8 cellular contexts compared by ENCODE assay signal in genomic region chr3:101809178-101810022, GRCh38. TPM values are rescaled to one million over a fixed set of nuclear protein-coding genes. Genes with fewer than 3 reads are reported as not detected.
DNase-seq lines count a peak whose midpoint lies in the region; ATAC-seq, FAIRE-seq and TF ChIP-seq lines count a peak whose summit lies in the region.

No MANE protein-coding gene starts in this region.

- H2BK5ac ChIP-seq in H1 (ENCODE audit: low read depth, low read length), result no peak overlapping the region

- no peak overlapping the region for H2BK12ac ChIP-seq in H1 (ENCODE audit: low read depth, low read length)

- H3K36me3 ChIP-seq in GM06990 (ENCODE audit: control insufficient read depth, insufficient read depth, low read length), result no peaks in the 10 kb centered on the region
- H3K36me3 ChIP-seq in H1 (ENCODE audit: control insufficient read depth in 2 of 4, insufficient read depth in 4 of 4, low read length in 3 of 4), result no peaks in the 10 kb centered on the region; a peak in 1 of 8 replicates
- H3K36me3 ChIP-seq in mucosa of descending colon (ENCODE audit: low read depth), result no peaks in the 10 kb centered on the region

- H2BK120ac ChIP-seq in H1 (replicated peaks; ENCODE audit: low read depth, low read length), result no peak overlapping the region

- FAIRE-seq in H1 (lab: Jason Lieb, UNC), result peak; percentile 7

- TF ChIP-seq POLR2A in H1 (IDR thresholded peaks at IDR 0.05; ENCODE audit: control extremely low read depth in 1 of 2, low read depth in 2 of 2, low read length in 2 of 2), result no peak

- no peak overlapping the region for H3K4ac ChIP-seq in H1 (replicated peaks; ENCODE audit: insufficient read length, low read depth, low read length)

- H4K5ac ChIP-seq in H1 (ENCODE audit: insufficient read length, low read depth, low read length), result no peak overlapping the region

- DNase-seq in AG08396 (ENCODE audit: low spot score) (peak; percentile 21), GM06990 (ENCODE audit: extremely low read depth, insufficient read length) (no peak), KG1 (lab: John Stamatoyannopoulos, UW) (peak; percentile 24), SW480 (ENCODE audit: low spot score) (peak; percentile 40), H1 (ENCODE audit: low read depth in 1 of 2, low spot score in 2 of 2) (no peak), mucosa of descending colon (peak in 1 of 3 donors; percentile 46)

- no peaks in the 10 kb centered on the region for H3K79me1 ChIP-seq in H1 (ENCODE audit: low read depth, low read length)

- no peak overlapping the region for H2AFZ ChIP-seq in H1 (ENCODE audit: low read length)

- H3K14ac ChIP-seq in H1 (ENCODE audit: insufficient read length), result no peak overlapping the region

- no peaks in the 10 kb centered on the region for H3K79me2 ChIP-seq in H1 (ENCODE audit: control insufficient read depth in 1 of 2, insufficient read depth in 2 of 2, low read length in 2 of 2)

- TF ChIP-seq CTCF in GM06990 (IDR thresholded peaks at IDR 0.05; ENCODE audit: insufficient read depth, low read length, poor library complexity, severe bottlenecking) (peak; percentile 66), H1 (IDR thresholded peaks at IDR 0.05; ENCODE audit: control extremely low read depth in 1 of 3, insufficient read depth in 1 of 3, low read depth in 1 of 3, low read length in 3 of 3) (peak in 2 of 3 experiments; percentile 44 to 59; a peak in 2 of 4 replicates), mucosa of descending colon (IDR thresholded peaks at IDR 0.05) (peak; percentile 20)

- no peak overlapping the region for H3K23ac ChIP-seq in H1 (ENCODE audit: insufficient read length)

- no peak overlapping the region for H2BK20ac ChIP-seq in H1 (ENCODE audit: low read length)

- peak; percentile 75 to 82 for TF ChIP-seq RAD21 in H1 (IDR thresholded peaks at IDR 0.05 in 1 of 2, conservative IDR thresholded peaks at IDR 0.05 in 1 of 2; ENCODE audit: low read depth in 2 of 2, low read length in 2 of 2)

- H3K4me1 ChIP-seq in H1 (replicated peaks in 1 of 4; ENCODE audit: control insufficient read depth in 3 of 4, insufficient read depth in 4 of 4, low read length in 3 of 4) (no peaks in the 10 kb centered on the region), mucosa of descending colon (ENCODE audit: low read depth) (peaks cover 7% of the 10 kb centered on the region)

- H4K20me1 ChIP-seq in H1 (replicated peaks in 1 of 2; ENCODE audit: control insufficient read depth in 1 of 2, insufficient read depth in 2 of 2, low read length in 2 of 2), result no peaks in the 10 kb centered on the region

- H3K23me2 ChIP-seq in H1 (ENCODE audit: low read depth, low read length), result no peaks in the 10 kb centered on the region

- H2AK5ac ChIP-seq in H1 (ENCODE audit: low read depth, low read length), result no peak overlapping the region

- ATAC-seq in mucosa of descending colon (peak; percentile 76), GM19463 (IDR thresholded peaks at IDR 0.05; ENCODE audit: unreplicated experiment) (no peak), GM19395 (IDR thresholded peaks at IDR 0.05; ENCODE audit: unreplicated experiment) (no peak)

- no peak overlapping the region for H3K4me3 ChIP-seq in GM06990 (replicated peaks; ENCODE audit: low read depth, low read length)
- H3K4me3 ChIP-seq in H1 (ENCODE audit: extremely low read depth in 1 of 4, insufficient read depth in 2 of 4, low read depth in 3 of 4, low read length in 4 of 4), result no peak overlapping the region
- H3K4me3 ChIP-seq in mucosa of descending colon, result no peak overlapping the region

- no peak overlapping the region for H3K56ac ChIP-seq in H1 (replicated peaks; ENCODE audit: insufficient read length, low read depth, low read length)

- H3K18ac ChIP-seq in H1 (ENCODE audit: extremely low read depth, low read length), result no peak overlapping the region

- no peak overlapping the region for H4K8ac ChIP-seq in H1 (ENCODE audit: extremely low read depth, insufficient read depth, low read length)

- no peaks in the 10 kb centered on the region for H3K27me3 ChIP-seq in GM06990 (replicated peaks; ENCODE audit: control insufficient read depth, insufficient read depth, low read length)
- no peaks in the 10 kb centered on the region for H3K27me3 ChIP-seq in H1 (replicated peaks in 1 of 4; ENCODE audit: control insufficient read depth in 3 of 4, extremely low read depth in 1 of 4, insufficient read depth in 3 of 4, low read length in 3 of 4)

- H3K9ac ChIP-seq in H1 (replicated peaks in 1 of 4; ENCODE audit: extremely low read depth in 1 of 4, low read depth in 3 of 4, low read length in 3 of 4), result no peak overlapping the region

- intact Hi-C loops in mucosa of descending colon (cut with DNase I, micrococcal nuclease), result loop anchor here (5.0 to 10.0 kb wide), 2 partner anchors 418 to 725 kb away; no protein-coding TSS in a partner anchor

- POLR2A ChIA-PET in H1 (lab: Charles Lee; ENCODE audit: partially characterized antibody), result interaction anchor here (0.9 to 3.4 kb wide), 2 partner anchors 37 to 40 kb away, joined by 5 to 9 read pairs; partner anchors contain the start of gene NFKBIZ

- no peak overlapping the region for H2BK15ac ChIP-seq in H1 (ENCODE audit: low read length)

- no peak overlapping the region for H3K27ac ChIP-seq in H1 (ENCODE audit: low read depth, low read length)

- no peak overlapping the region for H3K4me2 ChIP-seq in H1 (ENCODE audit: insufficient read depth in 1 of 2, low read depth in 2 of 2, low read length in 2 of 2)

- CTCF ChIA-PET in H1 (lab: Charles Lee; ENCODE audit: partially characterized antibody), result interaction anchor here (0.6 to 8.8 kb wide), 17 partner anchors 13 to 735 kb away, joined by 3 to 174 read pairs (median 4); no protein-coding TSS in a partner anchor

- H3K9me3 ChIP-seq in H1 (ENCODE audit: insufficient read depth in 2 of 2, low read depth in 1 of 2, low read length in 1 of 2), result no peaks in the 10 kb centered on the region
- H3K9me3 ChIP-seq in mucosa of descending colon, result no peaks in the 10 kb centered on the region

- no peak overlapping the region for H4K91ac ChIP-seq in H1 (replicated peaks; ENCODE audit: insufficient read length, low read length)

- TF ChIP-seq EP300 in H1 (IDR thresholded peaks at IDR 0.05; ENCODE audit: borderline replicate concordance in 1 of 2, low read depth in 2 of 2, low read length in 2 of 2), result no peak

TF ChIP-seq in H1, 55 proteins besides CTCF, POLR2A, EP300 and RAD21:
- TF ChIP-seq HDAC6 (IDR thresholded peaks at IDR 0.05; ENCODE audit: low read depth, low read length) (no peak), CHD1 (IDR thresholded peaks at IDR 0.05; ENCODE audit: low read depth, low read length) (no peak), TAF1 (IDR thresholded peaks at IDR 0.05; ENCODE audit: low read depth, low read length) (no peak), SIRT6 (IDR thresholded peaks at IDR 0.05; ENCODE audit: low read length) (no peak), EGR1 (IDR thresholded peaks at IDR 0.05; ENCODE audit: borderline replicate concordance, low read depth, low read length) (0 out of 2 replicates have a peak, but pooled peaks have one; percentile 15), TBP (IDR thresholded peaks at IDR 0.05; ENCODE audit: low read depth, low read length) (no peak)

RNA-seq across cellular contexts. Expression of gene NXPE3, which starts 30.4 kb away (rescaled TPM):
- total RNA-seq in H1 (2021; fragmentation: NEBNext Ultra II Directional; extraction: Animal tissue kit (Norgen Biotek cat#: 25700)), result 22.7 and 23.3 TPM in 2 replicates
- polyA plus RNA-seq in H1 (2011; rRNA removed), result 10.9 and 12.1 TPM in 2 replicates
- 15.3 TPM for polyA plus RNA-seq in H1 (2011; cell fraction: cytosol; rRNA removed)
- 14.8 TPM for polyA plus RNA-seq in H1 (2011; cell fraction: nucleus; rRNA removed)
- 11.3 to 13.5 TPM (median 12.8 TPM) in 4 replicates for polyA plus RNA-seq in H1 (2012, experiment 1 of 2)
- polyA plus RNA-seq in H1 (2012, experiment 2 of 2), result 2.9 TPM
- 13.5 TPM for polyA plus RNA-seq in H1 (2013, experiment 1 of 2)
- 14.3 TPM for polyA plus RNA-seq in H1 (2013, experiment 2 of 2)
- polyA minus RNA-seq in H1 (2011; rRNA and poly(A)+ RNA removed), result 39.3 and 41.7 TPM in 2 replicates
- 10.7 TPM for polyA minus RNA-seq in H1 (2011; cell fraction: cytosol; rRNA and poly(A)+ RNA removed)
- polyA minus RNA-seq in H1 (2011; cell fraction: nucleus; rRNA and poly(A)+ RNA removed), result 24.1 TPM
- total RNA-seq in mucosa of descending colon, result 10 to 100 TPM in 1 of 3 donors, 1 to 10 TPM in 2; 1.7 to 15.1 (median 3.8) TPM

RNA-seq across cellular contexts. Expression of gene NFKBIZ, which starts 39.9 kb away (rescaled TPM):
- total RNA-seq in H1 (2021; fragmentation: NEBNext Ultra II Directional; extraction: Animal tissue kit (Norgen Biotek cat#: 25700)), result 24.5 TPM in 2 replicates
- 7.2 and 7.6 TPM in 2 replicates for polyA plus RNA-seq in H1 (2011; rRNA removed)
- polyA plus RNA-seq in H1 (2011; cell fraction: cytosol; rRNA removed), result 11.7 TPM
- 28.2 TPM for polyA plus RNA-seq in H1 (2011; cell fraction: nucleus; rRNA removed)
- 6.3 to 9.7 TPM (median 9.1 TPM) in 4 replicates for polyA plus RNA-seq in H1 (2012, experiment 1 of 2)
- polyA plus RNA-seq in H1 (2012, experiment 2 of 2), result 0.87 TPM
- polyA plus RNA-seq in H1 (2013, experiment 1 of 2), result 14.6 TPM
- polyA plus RNA-seq in H1 (2013, experiment 2 of 2), result 13.6 TPM
- 28.3 and 29.0 TPM in 2 replicates for polyA minus RNA-seq in H1 (2011; rRNA and poly(A)+ RNA removed)
- polyA minus RNA-seq in H1 (2011; cell fraction: cytosol; rRNA and poly(A)+ RNA removed), result 11.5 TPM
- 77.8 TPM for polyA minus RNA-seq in H1 (2011; cell fraction: nucleus; rRNA and poly(A)+ RNA removed)
- 10 to 100 TPM; 85.0 to 97.5 (median 91.5) TPM for total RNA-seq in mucosa of descending colon

Comparison
In these comparisons a context has a peak if more than half of its experiments do, and no peak if none do; other contexts are left out.
1. DNase-seq: peak in AG08396 (single experiment), KG1 (single experiment) and SW480 (single experiment); none in GM06990 (single experiment) and H1 (0 of 2).
2. Peak in every context shown above with its lines, with median percentiles within 50 percentile points of each other: CTCF ChIP-seq.